ENCODE assay signal across 8 cellular contexts in the genomic region with DNA sequence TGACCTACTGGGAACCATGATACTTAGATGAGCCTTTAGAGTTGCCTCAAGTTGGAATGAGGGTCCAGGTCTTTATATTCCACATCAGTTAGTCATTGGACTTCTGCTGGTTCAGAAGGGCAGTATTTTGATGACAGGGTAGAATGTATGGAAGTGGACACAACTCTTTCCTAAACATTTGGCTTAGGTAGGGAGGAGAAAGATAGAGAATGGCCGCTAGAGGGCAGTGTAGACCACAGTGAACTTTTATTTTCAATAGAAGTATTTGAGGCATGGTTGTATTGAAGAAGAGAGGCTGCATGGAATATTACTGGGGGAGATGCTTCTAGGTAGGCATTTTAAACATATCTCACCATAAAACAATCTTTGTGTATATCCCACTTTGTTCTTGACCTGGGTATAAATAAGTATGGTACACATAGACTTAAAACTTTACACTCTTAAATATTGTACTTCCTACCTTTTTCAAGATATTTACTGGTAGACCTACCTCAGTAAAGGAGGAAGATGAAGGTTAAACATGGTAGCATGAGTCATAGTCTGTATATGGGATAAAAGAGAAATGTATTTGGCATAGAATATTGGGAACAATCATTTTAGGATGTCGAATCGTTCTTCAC.
DNase-seq lines count a peak whose midpoint lies in the region; ATAC-seq and TF ChIP-seq lines count a peak whose summit lies in the region.

No MANE protein-coding gene starts in this region.

- no peaks in the 10 kb centered on the region for H3K4me1 Mint-ChIP-seq in activated CD8-positive, alpha-beta T cell treated with anti-CD3 and anti-CD28 coated beads, Interleukin-2, amount 10 ng/mL, durations not matched to agents 7 days and 5 days (ENCODE audit: low read depth)

- H3K9me3 Mint-ChIP-seq in activated CD8-positive, alpha-beta T cell treated with anti-CD3 and anti-CD28 coated beads, Interleukin-2, amount 10 ng/mL, durations not matched to agents 7 days and 5 days (ENCODE audit: insufficient read depth) = no peaks in the 10 kb centered on the region

- POLR2A ChIA-PET in BJ (lab: Charles Lee) = no interaction called here
- POLR2A ChIA-PET in activated CD8-positive, alpha-beta T cell treated with anti-CD3 and anti-CD28 coated beads, Interleukin-2, amount 10 ng/mL, durations not matched to agents 7 days and 5 days (lab: Charles Lee) = no interaction called here

- no peak overlapping the region for H2AFZ ChIP-seq in osteoblast (ENCODE audit: low read length)

- ATAC-seq in GM18499 (IDR thresholded peaks at IDR 0.05; ENCODE audit: insufficient read depth, unreplicated experiment) (peak; percentile 70), HG02943 (IDR thresholded peaks at IDR 0.05; ENCODE audit: low read depth, unreplicated experiment) (peak; percentile 84), HG03196 (IDR thresholded peaks at IDR 0.05; ENCODE audit: unreplicated experiment) (no peak)
- no peak for ATAC-seq in activated CD8-positive, alpha-beta T cell treated with anti-CD3 and anti-CD28 coated beads, Interleukin-2, amount 10 ng/mL, durations not matched to agents 7 days and 5 days

- H3K4me3 Mint-ChIP-seq in activated CD8-positive, alpha-beta T cell treated with anti-CD3 and anti-CD28 coated beads, Interleukin-2, amount 10 ng/mL, durations not matched to agents 7 days and 5 days = no peak overlapping the region

- H3K27ac Mint-ChIP-seq in activated CD8-positive, alpha-beta T cell treated with anti-CD3 and anti-CD28 coated beads, Interleukin-2, amount 10 ng/mL, durations not matched to agents 7 days and 5 days = no peak overlapping the region

- CTCF ChIA-PET in BJ (lab: Yijun Ruan, JAX) = interaction anchor here (0.9 to 4.4 kb wide), 5 partner anchors 8 to 1314 kb away, joined by 3 to 27 read pairs (median 4); no protein-coding TSS in a partner anchor
- CTCF ChIA-PET in activated CD8-positive, alpha-beta T cell treated with anti-CD3 and anti-CD28 coated beads, Interleukin-2, amount 10 ng/mL, durations not matched to agents 7 days and 5 days (lab: Charles Lee) = interaction anchor here (0.6 to 1.1 kb wide), 2 partner anchors 165 to 1314 kb away, joined by 3 read pairs; no protein-coding TSS in a partner anchor

- H3K36me3 ChIP-seq in BJ (ENCODE audit: control insufficient read depth, insufficient read depth, low read length) (no peaks in the 10 kb centered on the region), osteoblast (ENCODE audit: insufficient read depth, low read length) (no peaks in the 10 kb centered on the region)

- H3K27ac ChIP-seq in osteoblast (ENCODE audit: low read depth, low read length) = no peak overlapping the region

- TF ChIP-seq CTCF in BJ (IDR thresholded peaks at IDR 0.05; ENCODE audit: insufficient read depth, low read depth, low read length) = peak; percentile 67
- TF ChIP-seq CTCF in fibroblast of the aortic adventitia (IDR thresholded peaks at IDR 0.05; ENCODE audit: insufficient read depth, low read length) = peak; percentile 63
- TF ChIP-seq CTCF in osteoblast (IDR thresholded peaks at IDR 0.05; ENCODE audit: extremely low read depth, low read depth, low read length) = peak; percentile 75

- no peaks in the 10 kb centered on the region for H3K27me3 ChIP-seq in BJ (ENCODE audit: control insufficient read depth, insufficient read depth, low read length)
- no peaks in the 10 kb centered on the region for H3K27me3 ChIP-seq in osteoblast (ENCODE audit: insufficient read depth, low read length)

- DNase-seq in BJ (ENCODE audit: low read depth) (no peak), NCI-H226 (peak; percentile 18), fibroblast of the aortic adventitia (ENCODE audit: low read depth) (peak; percentile 79), osteoblast (ENCODE audit: insufficient read length, low spot score, missing footprints) (no peak)
- DNase-seq in activated CD8-positive, alpha-beta T cell treated with anti-CD3 and anti-CD28 coated beads, Interleukin-2, amount 10 ng/mL, durations not matched to agents 7 days and 5 days = peak; percentile 55

- no peaks in the 10 kb centered on the region for H3K9me3 ChIP-seq in osteoblast (ENCODE audit: low read depth, low read length)

- H3K36me3 Mint-ChIP-seq in activated CD8-positive, alpha-beta T cell treated with anti-CD3 and anti-CD28 coated beads, Interleukin-2, amount 10 ng/mL, durations not matched to agents 7 days and 5 days (ENCODE audit: low read depth) = no peaks in the 10 kb centered on the region

- H3K4me2 ChIP-seq in osteoblast (ENCODE audit: insufficient read depth, low read length) = no peak overlapping the region

- H3K4me3 ChIP-seq in BJ (ENCODE audit: low read depth, low read length) (no peak overlapping the region), fibroblast of the aortic adventitia (ENCODE audit: low read depth, low read length) (no peak overlapping the region), osteoblast (ENCODE audit: insufficient read depth, low read length) (no peak overlapping the region)

- H3K79me2 ChIP-seq in osteoblast (ENCODE audit: insufficient read depth, low read length) = no peaks in the 10 kb centered on the region

- no peaks in the 10 kb centered on the region for H3K27me3 Mint-ChIP-seq in activated CD8-positive, alpha-beta T cell treated with anti-CD3 and anti-CD28 coated beads, Interleukin-2, amount 10 ng/mL, durations not matched to agents 7 days and 5 days (ENCODE audit: low read depth)

- H3K4me1 ChIP-seq in osteoblast (ENCODE audit: insufficient read depth, low read length) = no peaks in the 10 kb centered on the region

- no peaks in the 10 kb centered on the region for H4K20me1 ChIP-seq in osteoblast (ENCODE audit: insufficient read depth, low read length)

Comparison
In these comparisons a context has a peak if more than half of its experiments do, and no peak if none do; other contexts are left out.
1. DNase-seq: peak in NCI-H226 (single experiment), activated CD8-positive, alpha-beta T cell treated with anti-CD3 and anti-CD28 coated beads, Interleukin-2, amount 10 ng/mL, durations not matched to agents 7 days and 5 days (single experiment) and fibroblast of the aortic adventitia (single experiment); none in BJ (single experiment) and osteoblast (single experiment).
2. ATAC-seq: peak in GM18499 (single experiment) and HG02943 (single experiment); none in activated CD8-positive, alpha-beta T cell treated with anti-CD3 and anti-CD28 coated beads, Interleukin-2, amount 10 ng/mL, durations not matched to agents 7 days and 5 days (single experiment) and HG03196 (single experiment).
3. Peak in every context shown above with its lines, with median percentiles within 50 percentile points of each other: CTCF ChIP-seq.